ENCODE assay signal across 8 cellular contexts in genomic region chr9:93996367-93996766, GRCh38. TPM values are rescaled to one million over a fixed set of nuclear protein-coding genes. Genes with fewer than 3 reads are reported as not detected.
"Had no signal": no experiment of that assay in that cellular context is flagged by ENCODE, and none has a peak within 500 bp of the region (broad histone marks: within the 10 kb centered on the region; RNA-seq: fewer than 3 reads in every experiment).

No MANE protein-coding gene starts in this region.

- H3K36me3 Mint-ChIP-seq: IgD-negative memory B cell had no signal

- H3K4me3 ChIP-seq: GM23338 had no signal

- DNase-seq: H9, HCEC 1CT had no signal

- FAIRE-seq: H1, H54, HTR-8/SVneo had no signal

- H3K4me1 Mint-ChIP-seq: H9, IgD-negative memory B cell had no signal

- H3K27ac Mint-ChIP-seq: GM23338, H9, IgD-negative memory B cell had no signal

- H3K9me3 Mint-ChIP-seq: GM23338 had no signal

- H3K4me3 Mint-ChIP-seq: GM23338, H9, IgD-negative memory B cell had no signal

RNA-seq across cellular contexts. Expression of gene BARX1, which starts 41.2 kb away (rescaled TPM):
- total RNA-seq: HT-29 had no signal
